9 cellular contexts compared by ENCODE assay signal in genomic region chr20:59933849-59934585, GRCh38. TPM values are rescaled to one million over a fixed set of nuclear protein-coding genes. Genes with fewer than 3 reads are reported as not detected.
DNase-seq lines count a peak whose midpoint lies in the region; ATAC-seq, FAIRE-seq and TF ChIP-seq lines count a peak whose summit lies in the region.
"Had no signal": no experiment of that assay in that cellular context is flagged by ENCODE, and none has a peak within 500 bp of the region (broad histone marks: within the 10 kb centered on the region; RNA-seq: fewer than 3 reads in every experiment).

No MANE protein-coding gene starts in this region.

- peak overlapping the region; percentile 78 for H3K4me3 Mint-ChIP-seq in T-helper 2 cell treated with Interferon-gamma antibody and Interleukin-4, amounts not matched to agents 5 μg/mL and 100 μg/mL, for 36 hours
- peak overlapping the region; percentile 76 for H3K4me3 Mint-ChIP-seq in astrocyte (ENCODE audit: unreplicated experiment)

- peaks cover 23% of the 10 kb centered on the region for H3K36me3 Mint-ChIP-seq in T-helper 2 cell treated with Interferon-gamma antibody and Interleukin-4, amounts not matched to agents 5 μg/mL and 100 μg/mL, for 36 hours (ENCODE audit: low read depth)
- H3K36me3 Mint-ChIP-seq in astrocyte (ENCODE audit: low read depth, unreplicated experiment), result no peaks in the 10 kb centered on the region

- no peak overlapping the region for H3K27ac Mint-ChIP-seq in T-helper 2 cell treated with Interferon-gamma antibody and Interleukin-4, amounts not matched to agents 5 μg/mL and 100 μg/mL, for 36 hours
- no peak overlapping the region for H3K27ac Mint-ChIP-seq in astrocyte (ENCODE audit: unreplicated experiment)

- H4K20me1 ChIP-seq in astrocyte (ENCODE audit: insufficient read depth, low read length), result peaks cover 10% of the 10 kb centered on the region

- H2AFZ ChIP-seq in astrocyte (ENCODE audit: low read depth, low read length), result peak overlapping the region; percentile 98

- H3K4me3 ChIP-seq in astrocyte (ENCODE audit: insufficient read depth, low read depth, low read length), result peak overlapping the region; percentile 62
- H3K4me3 ChIP-seq in urinary bladder (ENCODE audit: low read depth, low read length), result peak overlapping the region; percentile 57

- H3K4me1 Mint-ChIP-seq in T-helper 2 cell treated with Interferon-gamma antibody and Interleukin-4, amounts not matched to agents 5 μg/mL and 100 μg/mL, for 36 hours (ENCODE audit: low read depth), result peaks cover 29% of the 10 kb centered on the region
- peaks cover 18% of the 10 kb centered on the region for H3K4me1 Mint-ChIP-seq in astrocyte (ENCODE audit: low read depth, unreplicated experiment)

- TF ChIP-seq CTCF in astrocyte (IDR thresholded peaks at IDR 0.05; ENCODE audit: insufficient read depth, low read depth, low read length), result peak; percentile 56

- FAIRE-seq in astrocyte (lab: Jason Lieb, UNC), result no peak

- DNase-seq in DMS53 (lab: John Stamatoyannopoulos, UW) (peak; percentile 92), HuH-7.5 (ENCODE audit: low spot score) (peak; percentile 96), astrocyte (ENCODE audit: low read depth) (peak; percentile 26), hepatic stellate cell (ENCODE audit: low spot score) (peak; percentile 90), putamen (ENCODE audit: low spot score) (peak; percentile 77)
- peak; percentile 79 for DNase-seq in T-helper 2 cell treated with Interferon-gamma antibody and Interleukin-4, amounts not matched to agents 5 μg/mL and 100 μg/mL, for 36 hours (ENCODE audit: low spot score)

- no peaks in the 10 kb centered on the region for H3K27me3 ChIP-seq in astrocyte (ENCODE audit: insufficient read depth, low read length)

- H3K79me2 ChIP-seq in astrocyte (ENCODE audit: insufficient read depth, low read length), result peaks cover 3% of the 10 kb centered on the region

- H3K27ac ChIP-seq in astrocyte (ENCODE audit: low read depth, low read length), result no peak overlapping the region
- no peak overlapping the region for H3K27ac ChIP-seq in urinary bladder (ENCODE audit: low read depth)

- H3K9ac ChIP-seq in astrocyte (ENCODE audit: low read length), result peak overlapping the region; percentile 66

- H3K9me3 ChIP-seq in astrocyte (ENCODE audit: insufficient read depth, low read depth, low read length), result no peaks in the 10 kb centered on the region

- H3K4me1 ChIP-seq in astrocyte (ENCODE audit: insufficient read depth, low read length), result peaks cover 13% of the 10 kb centered on the region
- peaks cover 2% of the 10 kb centered on the region for H3K4me1 ChIP-seq in urinary bladder (ENCODE audit: insufficient read depth)

- peak; percentile 87 for ATAC-seq in GM21526 (IDR thresholded peaks at IDR 0.05; ENCODE audit: low FRiP score, unreplicated experiment)

- H3K27me3 Mint-ChIP-seq in T-helper 2 cell treated with Interferon-gamma antibody and Interleukin-4, amounts not matched to agents 5 μg/mL and 100 μg/mL, for 36 hours (ENCODE audit: low read depth), result no peaks in the 10 kb centered on the region
- H3K27me3 Mint-ChIP-seq in astrocyte (ENCODE audit: low read depth, unreplicated experiment), result no peaks in the 10 kb centered on the region

- 4% methylated on average over 59 of the region's 59 CpGs for WGBS in urinary bladder

- H3K4me2 ChIP-seq in astrocyte (ENCODE audit: low read length), result peak overlapping the region; percentile 96

- H3K9me3 Mint-ChIP-seq in T-helper 2 cell treated with Interferon-gamma antibody and Interleukin-4, amounts not matched to agents 5 μg/mL and 100 μg/mL, for 36 hours, result no peaks in the 10 kb centered on the region
- no peaks in the 10 kb centered on the region for H3K9me3 Mint-ChIP-seq in astrocyte (ENCODE audit: unreplicated experiment)

- H3K36me3 ChIP-seq in astrocyte (ENCODE audit: insufficient read depth, low read length) (no peaks in the 10 kb centered on the region), urinary bladder (ENCODE audit: insufficient read depth) (no peaks in the 10 kb centered on the region)

RNA-seq across cellular contexts. Expression of gene SYCP2, which starts 0.6 kb away (rescaled TPM):
- 0.27 and 0.72 TPM in 2 replicates for total RNA-seq in astrocyte
- total RNA-seq in urinary bladder, result 6.7 TPM
- polyA plus RNA-seq in urinary bladder, result 1.2 TPM

RNA-seq across cellular contexts. Expression of gene PPP1R3D, which starts 6.1 kb away (rescaled TPM):
- total RNA-seq in astrocyte (5.2 and 5.8 TPM in 2 replicates), urinary bladder (8.5 TPM)
- 8.0 TPM for polyA plus RNA-seq in urinary bladder

RNA-seq across cellular contexts. Expression of gene FAM217B, which starts 6.2 kb away (rescaled TPM):
- total RNA-seq in astrocyte (20.6 and 23.0 TPM in 2 replicates), urinary bladder (11.6 TPM)
- polyA plus RNA-seq in urinary bladder, result 6.0 TPM

RNA-seq across cellular contexts. Expression of gene CDH26, which starts 24.2 kb away (rescaled TPM):
- 0.17 and 0.34 TPM in 2 replicates for total RNA-seq in astrocyte
- total RNA-seq in urinary bladder, result 4.1 TPM
- 1.4 TPM for polyA plus RNA-seq in urinary bladder
- total RNA-seq: glomerular endothelial cell had no signal

Comparison
In these comparisons a context has a peak if more than half of its experiments do, and no peak if none do; other contexts are left out.
1. DNase-seq: peak in every context shown above with its lines; median percentile 96 in HuH-7.5; 92 in DMS53; 90 in hepatic stellate cell; 79 in T-helper 2 cell treated with Interferon-gamma antibody and Interleukin-4, amounts not matched to agents 5 μg/mL and 100 μg/mL, for 36 hours; 77 in putamen; 26 in astrocyte.